In the genomic region with DNA sequence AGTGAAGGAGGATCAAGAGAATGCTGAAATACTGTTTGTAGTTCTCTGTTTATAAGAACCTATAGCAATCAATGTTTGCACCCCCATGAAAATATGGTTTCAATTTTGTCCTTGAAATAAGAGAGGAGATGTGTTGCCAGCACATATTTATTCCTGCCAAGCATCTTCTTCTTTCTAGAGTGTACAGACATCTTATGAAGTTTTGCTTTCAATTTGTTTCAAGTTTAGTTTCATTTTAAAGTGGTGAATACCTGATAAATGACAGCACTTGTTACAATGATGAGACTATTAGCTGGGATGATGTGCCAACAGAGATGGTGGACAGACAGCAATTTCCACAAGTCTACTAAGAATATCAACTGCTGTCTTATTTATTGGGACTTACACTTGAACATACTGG, we compare ENCODE assay signal across 13 cellular contexts. TPM values are rescaled to one million over a fixed set of nuclear protein-coding genes. Genes with fewer than 3 reads are reported as not detected.
DNase-seq lines count a peak whose midpoint lies in the region; ATAC-seq, FAIRE-seq and TF ChIP-seq lines count a peak whose summit lies in the region.
"Had no signal": no experiment of that assay in that cellular context is flagged by ENCODE, and none has a peak within 500 bp of the region (broad histone marks: within the 10 kb centered on the region; RNA-seq: fewer than 3 reads in every experiment).

No MANE protein-coding gene starts in this region.

- H3K4me1 Mint-ChIP-seq in stimulated activated naive CD8-positive, alpha-beta T cell treated with anti-CD3 and anti-CD28 coated beads, Interleukin-15, amount 100 ng/mL, for 72 hours: no peaks in the 10 kb centered on the region

- H3K4me1 ChIP-seq in KMS-11 (ENCODE audit: low read depth, poor library complexity, severe bottlenecking): peaks cover 9% of the 10 kb centered on the region
- no peaks in the 10 kb centered on the region for H3K4me1 ChIP-seq in heart right ventricle
- H3K4me1 ChIP-seq: vagina had no signal

- H3K27me3 ChIP-seq in KMS-11 (ENCODE audit: insufficient read depth, low read depth) (no peaks in the 10 kb centered on the region), heart right ventricle (no peaks in the 10 kb centered on the region)
- H3K27me3 ChIP-seq: SJCRH30, vagina had no signal

- DNase-seq in GM12892 (ENCODE audit: insufficient read length): no peak
- no peak for DNase-seq in stimulated activated naive CD8-positive, alpha-beta T cell treated with anti-CD3 and anti-CD28 coated beads, Interleukin-15, amount 100 ng/mL, for 72 hours
- no peak for DNase-seq in heart right ventricle
- DNase-seq in SIG-M5 treated with dmso at 0.1 percent for 504 hours (lab: John Stamatoyannopoulos, UW; ENCODE audit: unreplicated experiment): no peak
- no peak for DNase-seq in DMS53 treated with DMSO at 0.1 percent for 48 hours (lab: John Stamatoyannopoulos, UW; ENCODE audit: unreplicated experiment)
- DNase-seq: activated CD4-positive, alpha-beta T cell treated with anti-CD3 and anti-CD28 coated beads for 1 hour; midbrain; NCI-H187 treated with DMSO at 0.1 percent for 48 hours; SJCRH30 had no signal

- H3K4me2 ChIP-seq in KMS-11: peak overlapping the region; percentile 45

- ATAC-seq in GM19452 (IDR thresholded peaks at IDR 0.05; ENCODE audit: unreplicated experiment) (peak; percentile 81), HG02885 (IDR thresholded peaks at IDR 0.05; ENCODE audit: poor library complexity, unreplicated experiment) (peak; percentile 85), heart right ventricle (no peak)
- no peak for ATAC-seq in stimulated activated naive CD8-positive, alpha-beta T cell treated with anti-CD3 and anti-CD28 coated beads, Interleukin-15, amount 100 ng/mL, for 72 hours

- no peaks in the 10 kb centered on the region for H4K20me1 ChIP-seq in KMS-11 (ENCODE audit: insufficient read depth)

- TF ChIP-seq POLR2A in GM12892 (IDR thresholded peaks at IDR 0.05; ENCODE audit: low read depth, low read length): no peak

- H3K27ac ChIP-seq in KMS-11 (no peak overlapping the region), heart right ventricle (no peak overlapping the region)
- H3K27ac ChIP-seq: SJCRH30, vagina had no signal

- no peak overlapping the region for H3K4me3 Mint-ChIP-seq in stimulated activated naive CD8-positive, alpha-beta T cell treated with anti-CD3 and anti-CD28 coated beads, Interleukin-15, amount 100 ng/mL, for 72 hours

- no peaks in the 10 kb centered on the region for H3K9me3 ChIP-seq in heart right ventricle
- H3K9me3 ChIP-seq: SJCRH30, vagina had no signal

- TF ChIP-seq CTCF in KMS-11 (conservative IDR thresholded peaks at IDR 0.05; ENCODE audit: low read depth, low read length) (no peak), heart right ventricle (IDR thresholded peaks at IDR 0.05) (no peak)

- no peaks in the 10 kb centered on the region for H3K9me3 Mint-ChIP-seq in stimulated activated naive CD8-positive, alpha-beta T cell treated with anti-CD3 and anti-CD28 coated beads, Interleukin-15, amount 100 ng/mL, for 72 hours

- no peaks in the 10 kb centered on the region for H3K79me2 ChIP-seq in KMS-11 (ENCODE audit: insufficient read depth, low read depth)

- H3K27ac Mint-ChIP-seq in stimulated activated naive CD8-positive, alpha-beta T cell treated with anti-CD3 and anti-CD28 coated beads, Interleukin-15, amount 100 ng/mL, for 72 hours: peak overlapping the region in 1 of 2 donors; percentile 63

- no peak overlapping the region for H3K9ac ChIP-seq in KMS-11

- H3K4me3 ChIP-seq in KMS-11 (IDR thresholded peaks at IDR 0.05; ENCODE audit: insufficient read depth, low read depth, low read length) (no peak overlapping the region), heart right ventricle (no peak overlapping the region)
- H3K4me3 ChIP-seq: SJCRH30, vagina had no signal

- H3K36me3 ChIP-seq in KMS-11 (ENCODE audit: insufficient read depth): no peaks in the 10 kb centered on the region
- no peaks in the 10 kb centered on the region for H3K36me3 ChIP-seq in heart right ventricle
- H3K36me3 ChIP-seq: SJCRH30, vagina had no signal

- intact Hi-C loops in heart right ventricle (cut with DNase I): no loop called here

- H3K27me3 Mint-ChIP-seq in stimulated activated naive CD8-positive, alpha-beta T cell treated with anti-CD3 and anti-CD28 coated beads, Interleukin-15, amount 100 ng/mL, for 72 hours: no peaks in the 10 kb centered on the region

- peak overlapping the region; percentile 41 for H2AFZ ChIP-seq in KMS-11 (ENCODE audit: low read depth)

- peak; percentile 77 for FAIRE-seq in GM12892 (lab: Jason Lieb, UNC)

RNA-seq across cellular contexts. Expression of a gene that starts 39.2 kb away (rescaled TPM):
- polyA plus RNA-seq in GM12892 (2012; ENCODE audit: missing spikeins): 47.3 TPM
- total RNA-seq in heart right ventricle: 1 to 10 TPM in 3 of 10 donors, under 1 TPM in 3, not detected in 4; 0.50 to 6.1 (median 0.98) TPM
- polyA plus RNA-seq in heart right ventricle: 1 to 10 TPM; 1.1 to 1.2 TPM

Comparison
In these comparisons a context has a peak if more than half of its experiments do, and no peak if none do; other contexts are left out.
1. ATAC-seq: peak in GM19452 (single experiment) and HG02885 (single experiment); none in stimulated activated naive CD8-positive, alpha-beta T cell treated with anti-CD3 and anti-CD28 coated beads, Interleukin-15, amount 100 ng/mL, for 72 hours (single experiment) and heart right ventricle (0 of 8).